In genomic region chr11:65506770-65507485, GRCh38 we compare ENCODE assay signal across 1 cellular context.
TF ChIP-seq lines count a peak whose summit lies in the region.

No MANE protein-coding gene starts in this region.

TF ChIP-seq in K562, 482 proteins besides CTCF, POLR2A, EP300 and RAD21 (continued from another document and continues in another):
- TF ChIP-seq ARID3A (IDR thresholded peaks at IDR 0.05; ENCODE audit: borderline replicate concordance, low read depth, low read length), result no peak
- TF ChIP-seq HNRNPK (IDR thresholded peaks at IDR 0.05; ENCODE audit: low read depth, low read length, poor library complexity, severe bottlenecking), result no peak
- no peak; the same call in 1 of the 2 replicates for TF ChIP-seq LEF1 (IDR thresholded peaks at IDR 0.05)
- TF ChIP-seq ETS1 (conservative IDR thresholded peaks at IDR 0.05; ENCODE audit: control insufficient read depth, low read depth, low read length), result peak; percentile 88
- TF ChIP-seq ATF4 (CRISPR knock-in tag; IDR thresholded peaks at IDR 0.05), result peak; percentile 92
- peak; percentile 10 to 65; a peak in 3 of 4 replicates for TF ChIP-seq KDM1A (IDR thresholded peaks at IDR 0.05)
- no peak for TF ChIP-seq CLOCK (CRISPR knock-in tag; IDR thresholded peaks at IDR 0.05; ENCODE audit: borderline replicate concordance)
- peak; percentile 91 for TF ChIP-seq TOE1 (IDR thresholded peaks at IDR 0.05; ENCODE audit: borderline replicate concordance)
- 0 out of 2 replicates have a peak, but pooled peaks have one; percentile 23 for TF ChIP-seq TOE1 (CRISPR knock-in tag; IDR thresholded peaks at IDR 0.05; ENCODE audit: borderline replicate concordance, low read depth)
- no peak for TF ChIP-seq SAFB (IDR thresholded peaks at IDR 0.05; ENCODE audit: borderline replicate concordance, low read depth, low read length)
- 0 out of 2 replicates have a peak, but pooled peaks have one; percentile 53 for TF ChIP-seq NR1H2 (CRISPR knock-in tag; IDR thresholded peaks at IDR 0.05)
- TF ChIP-seq ZNF12 (CRISPR knock-in tag; IDR thresholded peaks at IDR 0.05), result peak; percentile 76; the same call in 1 of the 2 replicates
- TF ChIP-seq RCOR1 (IDR thresholded peaks at IDR 0.05; ENCODE audit: borderline replicate concordance in 1 of 2, low read depth in 2 of 2, low read length in 2 of 2), result peak in 1 of 2 experiments; percentile 2; a peak in 2 of 4 replicates
- TF ChIP-seq ARNT (IDR thresholded peaks at IDR 0.05), result peak; percentile 54 to 62; a peak in 3 of 4 replicates
- TF ChIP-seq LARP7 (IDR thresholded peaks at IDR 0.05), result no peak; the same call in 1 of the 2 replicates
- peak; percentile 68; the same call in 1 of the 2 replicates for TF ChIP-seq NKRF (IDR thresholded peaks at IDR 0.05; ENCODE audit: borderline replicate concordance)
- no peak for TF ChIP-seq C11orf30 (IDR thresholded peaks at IDR 0.05; ENCODE audit: low read depth)
- peak; percentile 99 for TF ChIP-seq ZNF830 (CRISPR knock-in tag; IDR thresholded peaks at IDR 0.05)
- TF ChIP-seq MAFK (IDR thresholded peaks at IDR 0.05; ENCODE audit: low read length), result no peak; the same call in 1 of the 2 replicates
- peak; percentile 81 for TF ChIP-seq CHD7 (IDR thresholded peaks at IDR 0.05; ENCODE audit: low read depth, low read length)
- peak; percentile 85 for TF ChIP-seq CHD2 (IDR thresholded peaks at IDR 0.05; ENCODE audit: low read depth, low read length)
- peak; percentile 86 for TF ChIP-seq ZNF121 (CRISPR knock-in tag; conservative IDR thresholded peaks at IDR 0.05)
- TF ChIP-seq CHAMP1 (IDR thresholded peaks at IDR 0.05), result peak; percentile 39; the same call in 1 of the 2 replicates
- TF ChIP-seq NFIX (CRISPR knock-in tag; IDR thresholded peaks at IDR 0.05; ENCODE audit: low read depth), result no peak; the same call in 1 of the 2 replicates
- TF ChIP-seq SMARCE1 (IDR thresholded peaks at IDR 0.05), result no peak; the same call in 1 of the 2 replicates
